In the genomic region with DNA sequence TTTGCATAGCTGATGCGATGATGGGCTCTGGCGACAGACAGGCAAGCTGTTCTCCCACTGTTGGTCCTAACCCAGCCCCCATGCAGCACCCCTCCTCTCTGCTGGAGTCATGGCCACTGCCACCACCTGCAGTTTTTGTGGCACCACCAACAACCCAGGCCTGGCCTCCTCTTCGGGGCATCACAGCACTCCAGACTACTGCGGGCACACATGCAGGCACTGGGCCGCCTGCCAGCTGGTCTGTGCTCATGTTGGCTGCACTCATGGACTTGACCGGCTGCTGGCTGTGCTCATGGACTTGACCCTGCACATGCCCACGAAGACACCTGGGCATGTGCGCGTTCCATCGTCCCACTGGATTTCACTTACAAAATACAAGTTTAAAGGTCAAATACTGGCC, we compare ENCODE assay signal across 1 cellular context.
TF ChIP-seq lines count a peak whose summit lies in the region.

No MANE protein-coding gene starts in this region.

TF ChIP-seq in IMR-90, 13 proteins besides CTCF, POLR2A, EP300 and RAD21 (continued from another document):
- TF ChIP-seq, protein P1, sequence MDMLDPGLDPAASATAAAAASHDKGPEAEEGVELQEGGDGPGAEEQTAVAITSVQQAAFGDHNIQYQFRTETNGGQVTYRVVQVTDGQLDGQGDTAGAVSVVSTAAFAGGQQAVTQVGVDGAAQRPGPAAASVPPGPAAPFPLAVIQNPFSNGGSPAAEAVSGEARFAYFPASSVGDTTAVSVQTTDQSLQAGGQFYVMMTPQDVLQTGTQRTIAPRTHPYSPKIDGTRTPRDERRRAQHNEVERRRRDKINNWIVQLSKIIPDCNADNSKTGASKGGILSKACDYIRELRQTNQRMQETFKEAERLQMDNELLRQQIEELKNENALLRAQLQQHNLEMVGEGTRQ (IDR thresholded peaks at IDR 0.05; ENCODE audit: low read depth, low read length), result no peak
- TF ChIP-seq CHD1 (IDR thresholded peaks at IDR 0.05; ENCODE audit: low read depth, low read length) (no peak), BHLHE40 (IDR thresholded peaks at IDR 0.05; ENCODE audit: low read depth, low read length) (no peak), CEBPB (IDR thresholded peaks at IDR 0.05; ENCODE audit: low read depth, low read length) (no peak), SMC3 (IDR thresholded peaks at IDR 0.05; ENCODE audit: low read depth, low read length) (no peak), MXI1 (IDR thresholded peaks at IDR 0.05; ENCODE audit: borderline replicate concordance, low read depth, low read length) (no peak)
- TF ChIP-seq, protein P2, sequence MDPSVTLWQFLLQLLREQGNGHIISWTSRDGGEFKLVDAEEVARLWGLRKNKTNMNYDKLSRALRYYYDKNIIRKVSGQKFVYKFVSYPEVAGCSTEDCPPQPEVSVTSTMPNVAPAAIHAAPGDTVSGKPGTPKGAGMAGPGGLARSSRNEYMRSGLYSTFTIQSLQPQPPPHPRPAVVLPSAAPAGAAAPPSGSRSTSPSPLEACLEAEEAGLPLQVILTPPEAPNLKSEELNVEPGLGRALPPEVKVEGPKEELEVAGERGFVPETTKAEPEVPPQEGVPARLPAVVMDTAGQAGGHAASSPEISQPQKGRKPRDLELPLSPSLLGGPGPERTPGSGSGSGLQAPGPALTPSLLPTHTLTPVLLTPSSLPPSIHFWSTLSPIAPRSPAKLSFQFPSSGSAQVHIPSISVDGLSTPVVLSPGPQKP (IDR thresholded peaks at IDR 0.05; ENCODE audit: borderline replicate concordance, low read depth, low read length), result no peak
